Comparison of ENCODE assay signal across 22 cellular contexts in genomic region chr1:78054972-78055371, GRCh38.
"Had no signal": no experiment of that assay in that cellular context is flagged by ENCODE, and none has a peak within 500 bp of the region (broad histone marks: within the 10 kb centered on the region; RNA-seq: fewer than 3 reads in every experiment).

No MANE protein-coding gene starts in this region.

- H3K27me3 ChIP-seq: foreskin keratinocyte, stomach, testis, upper lobe of right lung had no signal

- H3K4me1 ChIP-seq: foreskin keratinocyte, testis, upper lobe of right lung had no signal

- H3K36me3 ChIP-seq: stomach, upper lobe of right lung had no signal

- H3K4me1 Mint-ChIP-seq: brain had no signal

- H3K4me3 ChIP-seq: lung, stomach, testis, upper lobe of right lung had no signal

- H3K9me3 ChIP-seq: stomach, testis, upper lobe of right lung had no signal

- H3K4me3 Mint-ChIP-seq: activated naive CD4-positive, alpha-beta T cell treated with anti-CD3 and anti-CD28 coated beads, Interleukin-2, amount 10 ng/mL, durations not matched to agents 7 days and 5 days; activated naive CD8-positive, alpha-beta T cell treated with anti-CD3 and anti-CD28 coated beads, Interleukin-2, amount 50 U/mL, for 24 hours; brain; endodermal cell had no signal

- H3K9me3 Mint-ChIP-seq: brain, endodermal cell had no signal

- DNase-seq: activated CD8-positive, alpha-beta memory T cell treated with anti-CD3 and anti-CD28 coated beads for 24 hours; activated CD8-positive, alpha-beta memory T cell treated with anti-CD3 and anti-CD28 coated beads, Interleukin-2, amount 50 U/mL, for 48 hours; activated effector memory CD4-positive, alpha-beta T cell treated with Interleukin-2 at 50 U/mL for 16 hours; activated naive CD4-positive, alpha-beta T cell treated with anti-CD3 and anti-CD28 coated beads, Interleukin-2, amount 10 ng/mL, durations not matched to agents 7 days and 5 days; activated naive CD8-positive, alpha-beta T cell treated with anti-CD3 and anti-CD28 coated beads, Interleukin-2, amount 50 U/mL, for 24 hours; activated T-cell treated with anti-CD3 and anti-CD28 coated beads, Interleukin-2, amount 50 U/mL, for 48 hours; anterior cingulate cortex; central memory CD4-positive, alpha-beta T cell; endodermal cell; foreskin keratinocyte; glutamatergic neuron; midbrain; occipital lobe; stimulated activated CD4-positive, alpha-beta T cell treated with anti-CD3 and anti-CD28 coated beads, Interleukin-4, amount 100 ng/mL, for 1 hour; stomach; T-helper 1 cell; T1000; testis; upper lobe of right lung had no signal

- H3K27ac ChIP-seq: epithelial cell of prostate, foreskin keratinocyte, testis, upper lobe of right lung had no signal

- H3K27ac Mint-ChIP-seq: activated naive CD4-positive, alpha-beta T cell treated with anti-CD3 and anti-CD28 coated beads, Interleukin-2, amount 10 ng/mL, durations not matched to agents 7 days and 5 days; activated naive CD8-positive, alpha-beta T cell treated with anti-CD3 and anti-CD28 coated beads, Interleukin-2, amount 50 U/mL, for 24 hours; brain; endodermal cell had no signal

- H3K27me3 Mint-ChIP-seq: brain had no signal

- ATAC-seq: activated naive CD8-positive, alpha-beta T cell treated with anti-CD3 and anti-CD28 coated beads, Interleukin-2, amount 50 U/mL, for 24 hours; upper lobe of right lung had no signal

- H3K36me3 Mint-ChIP-seq: activated naive CD4-positive, alpha-beta T cell treated with anti-CD3 and anti-CD28 coated beads, Interleukin-2, amount 10 ng/mL, durations not matched to agents 7 days and 5 days; brain had no signal
